4 cellular contexts compared by ENCODE assay signal in the genomic region with DNA sequence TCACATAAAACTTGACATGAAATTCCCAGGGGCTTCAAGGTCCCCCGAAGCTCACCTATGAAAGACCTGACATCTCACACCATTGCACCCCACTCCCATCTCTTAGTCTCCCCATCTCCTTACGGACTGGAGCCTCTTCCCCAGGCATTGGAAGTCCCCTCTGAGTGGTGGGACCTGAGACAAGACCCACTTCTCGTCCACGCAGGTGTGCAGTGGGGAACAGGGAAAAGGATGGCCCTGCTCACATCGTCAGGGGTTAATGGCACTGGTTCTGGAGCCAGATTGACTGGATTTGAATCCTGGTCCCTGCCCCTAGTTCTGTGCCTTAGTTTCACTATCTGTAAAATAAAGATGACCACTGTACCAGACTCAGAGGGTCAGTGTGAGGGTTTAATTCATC. TPM values are rescaled to one million over a fixed set of nuclear protein-coding genes. Genes with fewer than 3 reads are reported as not detected.
"Had no signal": no experiment of that assay in that cellular context is flagged by ENCODE, and none has a peak within 500 bp of the region (broad histone marks: within the 10 kb centered on the region; RNA-seq: fewer than 3 reads in every experiment).

No MANE protein-coding gene starts in this region.

- H3K4me3 ChIP-seq: GM12878 had no signal

- DNase-seq: GDM1, GF-D8 had no signal

- ATAC-seq: GM12878 had no signal

RNA-seq across cellular contexts. Expression of gene ADGRF1, which starts 15.5 kb away (rescaled TPM):
- total RNA-seq: G401 had no signal
- polyA plus RNA-seq: GM12878 had no signal
